8 cellular contexts compared by ENCODE assay signal in genomic region chr3:178195824-178196223, GRCh38.
DNase-seq lines count a peak whose midpoint lies in the region; ATAC-seq and TF ChIP-seq lines count a peak whose summit lies in the region.

No MANE protein-coding gene starts in this region.

- H4K20me1 ChIP-seq in H9 (ENCODE audit: control insufficient read depth, insufficient read depth, insufficient read length), result no peaks in the 10 kb centered on the region

- no peak overlapping the region for H3K23ac ChIP-seq in H9 (ENCODE audit: insufficient read length, low read depth, low read length)

- H3K27ac Mint-ChIP-seq in activated T-helper 17 cell treated with anti-CD3 and anti-CD28 coated beads, Interleukin-2, amount 50 U/mL, for 72 hours, result no peak overlapping the region
- H3K27ac Mint-ChIP-seq in activated CD8-positive, alpha-beta T cell treated with anti-CD3 and anti-CD28 coated beads, Interleukin-2, amount 10 ng/mL, durations not matched to agents 7 days and 5 days, result no peak overlapping the region
- no peak overlapping the region for H3K27ac Mint-ChIP-seq in H9
- no peak overlapping the region for H3K27ac Mint-ChIP-seq in T-helper 2 cell treated with Interferon-gamma antibody and Interleukin-4, amounts not matched to agents 5 μg/mL and 100 μg/mL, for 36 hours

- no peak overlapping the region for H4K91ac ChIP-seq in H9 (ENCODE audit: insufficient read length, low read depth, low read length)

- no peak overlapping the region for H3T11ph ChIP-seq in H9 (ENCODE audit: low read length)

- no peaks in the 10 kb centered on the region for H3K4me1 Mint-ChIP-seq in activated T-helper 17 cell treated with anti-CD3 and anti-CD28 coated beads, Interleukin-2, amount 50 U/mL, for 72 hours
- H3K4me1 Mint-ChIP-seq in activated CD8-positive, alpha-beta T cell treated with anti-CD3 and anti-CD28 coated beads, Interleukin-2, amount 10 ng/mL, durations not matched to agents 7 days and 5 days (ENCODE audit: low read depth), result peaks cover 3% of the 10 kb centered on the region
- H3K4me1 Mint-ChIP-seq in H9, result peaks cover 10 to 12% of the 10 kb centered on the region in 2 experiments
- no peaks in the 10 kb centered on the region for H3K4me1 Mint-ChIP-seq in T-helper 2 cell treated with Interferon-gamma antibody and Interleukin-4, amounts not matched to agents 5 μg/mL and 100 μg/mL, for 36 hours (ENCODE audit: low read depth)

- H2AK5ac ChIP-seq in H9 (ENCODE audit: insufficient read length, low read length), result no peak overlapping the region

- no peak overlapping the region for H3K4me2 ChIP-seq in H9 (ENCODE audit: insufficient read depth, insufficient read length, low read length)

- DNase-seq in myocyte (ENCODE audit: low read depth) (peak; percentile 58), H9 (no peak), DMS53 treated with DMSO at 0.1 percent for 48 hours (lab: John Stamatoyannopoulos, UW; ENCODE audit: unreplicated experiment) (no peak)
- DNase-seq in activated CD8-positive, alpha-beta T cell treated with anti-CD3 and anti-CD28 coated beads, Interleukin-2, amount 10 ng/mL, durations not matched to agents 7 days and 5 days, result no peak
- DNase-seq in T-helper 2 cell treated with Interferon-gamma antibody and Interleukin-4, amounts not matched to agents 5 μg/mL and 100 μg/mL, for 36 hours (ENCODE audit: low spot score), result no peak

- no peak overlapping the region for H2BK15ac ChIP-seq in H9 (ENCODE audit: low read depth, low read length)

- H3K79me1 ChIP-seq in H9 (ENCODE audit: insufficient read depth, low read depth, low read length, poor library complexity, severe bottlenecking), result no peaks in the 10 kb centered on the region

- H3K18ac ChIP-seq in H9 (ENCODE audit: insufficient read length, low read depth, low read length), result no peak overlapping the region

- no peak overlapping the region for H4K8ac ChIP-seq in H9 (replicated peaks; ENCODE audit: insufficient read length, low read depth, low read length)

- no peak overlapping the region for H3K9ac ChIP-seq in H9 (ENCODE audit: extremely low read depth, insufficient read length, low read length)

- H2BK12ac ChIP-seq in H9 (ENCODE audit: insufficient read length, low read depth, low read length), result no peak overlapping the region

- no peak overlapping the region for H4K5ac ChIP-seq in H9 (ENCODE audit: insufficient read length, low read depth, low read length)

- H3K23me2 ChIP-seq in H9 (ENCODE audit: insufficient read length, low read depth, low read length, poor library complexity, severe bottlenecking), result no peaks in the 10 kb centered on the region

- no peak overlapping the region for H2BK20ac ChIP-seq in H9 (ENCODE audit: low read depth, low read length, poor library complexity, severe bottlenecking)

- H3K27me3 ChIP-seq in H9 (ENCODE audit: insufficient read depth, low read length), result no peaks in the 10 kb centered on the region

- H2BK120ac ChIP-seq in H9 (ENCODE audit: low read depth, low read length, poor library complexity, severe bottlenecking), result no peak overlapping the region

- no peak overlapping the region for H3K4ac ChIP-seq in H9 (ENCODE audit: low read depth, low read length)

- CTCF ChIA-PET in activated CD8-positive, alpha-beta T cell treated with anti-CD3 and anti-CD28 coated beads, Interleukin-2, amount 10 ng/mL, durations not matched to agents 7 days and 5 days (lab: Charles Lee), result no interaction called here

- no peaks in the 10 kb centered on the region for H3K27me3 Mint-ChIP-seq in activated T-helper 17 cell treated with anti-CD3 and anti-CD28 coated beads, Interleukin-2, amount 50 U/mL, for 72 hours
- no peaks in the 10 kb centered on the region for H3K27me3 Mint-ChIP-seq in activated CD8-positive, alpha-beta T cell treated with anti-CD3 and anti-CD28 coated beads, Interleukin-2, amount 10 ng/mL, durations not matched to agents 7 days and 5 days (ENCODE audit: low read depth)
- no peaks in the 10 kb centered on the region for H3K27me3 Mint-ChIP-seq in H9 (ENCODE audit: low read depth)
- no peaks in the 10 kb centered on the region for H3K27me3 Mint-ChIP-seq in T-helper 2 cell treated with Interferon-gamma antibody and Interleukin-4, amounts not matched to agents 5 μg/mL and 100 μg/mL, for 36 hours (ENCODE audit: low read depth)

- H2AFZ ChIP-seq in H9 (ENCODE audit: low read length), result no peak overlapping the region

- no peaks in the 10 kb centered on the region for H3K9me3 ChIP-seq in H9 (ENCODE audit: control insufficient read depth, low read depth, low read length)

- H3K9me3 Mint-ChIP-seq in activated T-helper 17 cell treated with anti-CD3 and anti-CD28 coated beads, Interleukin-2, amount 50 U/mL, for 72 hours, result no peaks in the 10 kb centered on the region
- no peaks in the 10 kb centered on the region for H3K9me3 Mint-ChIP-seq in activated CD8-positive, alpha-beta T cell treated with anti-CD3 and anti-CD28 coated beads, Interleukin-2, amount 10 ng/mL, durations not matched to agents 7 days and 5 days (ENCODE audit: insufficient read depth)
- no peaks in the 10 kb centered on the region; a peak in 1 of 5 replicates for H3K9me3 Mint-ChIP-seq in H9
- H3K9me3 Mint-ChIP-seq in T-helper 2 cell treated with Interferon-gamma antibody and Interleukin-4, amounts not matched to agents 5 μg/mL and 100 μg/mL, for 36 hours, result no peaks in the 10 kb centered on the region

- no peak overlapping the region for H3K27ac ChIP-seq in H9 (ENCODE audit: insufficient read length, low read depth, low read length)

- no peak overlapping the region for H3K14ac ChIP-seq in H9 (ENCODE audit: insufficient read depth, low read length)

- ATAC-seq in GM18867 (IDR thresholded peaks at IDR 0.05; ENCODE audit: unreplicated experiment) (peak; percentile 84), HG02840 (IDR thresholded peaks at IDR 0.05; ENCODE audit: low FRiP score, unreplicated experiment) (peak; percentile 84)
- ATAC-seq in activated T-helper 17 cell treated with anti-CD3 and anti-CD28 coated beads, Interleukin-2, amount 50 U/mL, for 72 hours (replicated peaks), result peak; percentile 34
- no peak for ATAC-seq in activated CD8-positive, alpha-beta T cell treated with anti-CD3 and anti-CD28 coated beads, Interleukin-2, amount 10 ng/mL, durations not matched to agents 7 days and 5 days

- H2BK5ac ChIP-seq in H9 (ENCODE audit: insufficient read length, low read length), result no peak overlapping the region

- H3K79me2 ChIP-seq in H9 (ENCODE audit: insufficient read depth, low read length), result no peaks in the 10 kb centered on the region

- whole genome bisulfite sequencing in H9 (ENCODE audit: extremely low coverage, insufficient read length, low lambda C conversion rate), result no CpG with 5 or more reads among the region's 2 CpGs

- no peak for TF ChIP-seq CTCF in H9 (conservative IDR thresholded peaks at IDR 0.05)

- no peaks in the 10 kb centered on the region; the same call in 1 of the 2 replicates for H3K4me1 ChIP-seq in H9 (ENCODE audit: insufficient read depth, low read length)

- H3K56ac ChIP-seq in H9 (ENCODE audit: insufficient read length, low read depth, low read length), result no peak overlapping the region

- POLR2A ChIA-PET in activated CD8-positive, alpha-beta T cell treated with anti-CD3 and anti-CD28 coated beads, Interleukin-2, amount 10 ng/mL, durations not matched to agents 7 days and 5 days (lab: Charles Lee), result no interaction called here

- H3K4me3 Mint-ChIP-seq in activated T-helper 17 cell treated with anti-CD3 and anti-CD28 coated beads, Interleukin-2, amount 50 U/mL, for 72 hours, result no peak overlapping the region
- no peak overlapping the region for H3K4me3 Mint-ChIP-seq in activated CD8-positive, alpha-beta T cell treated with anti-CD3 and anti-CD28 coated beads, Interleukin-2, amount 10 ng/mL, durations not matched to agents 7 days and 5 days
- H3K4me3 Mint-ChIP-seq in H9, result no peak overlapping the region
- H3K4me3 Mint-ChIP-seq in T-helper 2 cell treated with Interferon-gamma antibody and Interleukin-4, amounts not matched to agents 5 μg/mL and 100 μg/mL, for 36 hours, result no peak overlapping the region

- no peaks in the 10 kb centered on the region for H3K36me3 Mint-ChIP-seq in activated T-helper 17 cell treated with anti-CD3 and anti-CD28 coated beads, Interleukin-2, amount 50 U/mL, for 72 hours (ENCODE audit: low read depth)
- no peaks in the 10 kb centered on the region for H3K36me3 Mint-ChIP-seq in activated CD8-positive, alpha-beta T cell treated with anti-CD3 and anti-CD28 coated beads, Interleukin-2, amount 10 ng/mL, durations not matched to agents 7 days and 5 days (ENCODE audit: low read depth)
- no peaks in the 10 kb centered on the region; a peak in 2 of 7 replicates for H3K36me3 Mint-ChIP-seq in H9 (ENCODE audit: insufficient read depth in 1 of 3, low read depth in 3 of 3)
- H3K36me3 Mint-ChIP-seq in T-helper 2 cell treated with Interferon-gamma antibody and Interleukin-4, amounts not matched to agents 5 μg/mL and 100 μg/mL, for 36 hours (ENCODE audit: low read depth), result no peaks in the 10 kb centered on the region
